Comparison of ENCODE assay signal across 8 cellular contexts in the genomic region with DNA sequence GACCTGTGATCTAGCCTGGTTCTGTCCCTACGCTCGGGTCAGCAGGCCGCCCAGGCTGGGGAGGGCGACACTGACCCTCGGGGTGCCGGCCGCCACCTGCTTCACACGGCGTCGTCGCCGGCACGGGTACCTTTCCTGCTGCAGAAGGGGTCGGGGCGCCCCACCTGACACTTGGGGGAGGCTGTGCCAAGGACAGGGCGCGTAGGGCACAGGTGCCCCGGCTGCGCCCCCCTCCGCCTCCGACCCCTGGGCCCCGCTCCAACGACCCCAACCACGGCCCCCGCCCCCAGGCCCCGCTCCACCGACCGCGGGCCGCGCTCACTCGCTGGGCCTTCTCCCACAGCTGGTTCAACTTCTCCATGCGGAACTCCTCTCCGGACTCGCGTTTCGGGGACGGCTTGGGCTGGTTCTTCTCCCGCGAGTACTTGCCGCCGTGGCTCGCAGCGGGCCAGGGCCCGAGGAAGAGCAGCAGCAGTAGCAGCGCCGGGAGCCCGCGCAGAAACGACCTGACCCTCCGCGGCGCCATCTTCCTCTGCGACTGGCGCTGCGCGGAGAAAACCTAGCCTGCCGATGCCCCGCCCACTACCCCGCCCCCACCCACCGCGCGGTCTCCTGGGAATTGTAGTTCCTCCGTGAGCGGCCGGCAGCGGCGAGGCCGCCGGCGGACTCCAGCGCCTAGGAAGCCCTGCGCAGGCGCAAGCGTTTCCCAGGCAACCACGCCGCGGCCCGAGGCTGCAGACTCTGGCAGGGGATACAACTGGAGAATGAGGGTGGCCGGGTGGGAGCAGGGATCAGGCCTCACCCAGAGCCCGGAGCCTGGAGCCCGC. TPM values are rescaled to one million over a fixed set of nuclear protein-coding genes. Genes with fewer than 3 reads are reported as not detected.
A peak's percentile ranks its signal among the peaks of the same experiment; 100 is the strongest.
DNase-seq lines count a peak whose midpoint lies in the region; ATAC-seq and TF ChIP-seq lines count a peak whose summit lies in the region.

A gene with protein sequence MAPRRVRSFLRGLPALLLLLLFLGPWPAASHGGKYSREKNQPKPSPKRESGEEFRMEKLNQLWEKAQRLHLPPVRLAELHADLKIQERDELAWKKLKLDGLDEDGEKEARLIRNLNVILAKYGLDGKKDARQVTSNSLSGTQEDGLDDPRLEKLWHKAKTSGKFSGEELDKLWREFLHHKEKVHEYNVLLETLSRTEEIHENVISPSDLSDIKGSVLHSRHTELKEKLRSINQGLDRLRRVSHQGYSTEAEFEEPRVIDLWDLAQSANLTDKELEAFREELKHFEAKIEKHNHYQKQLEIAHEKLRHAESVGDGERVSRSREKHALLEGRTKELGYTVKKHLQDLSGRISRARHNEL (minus strand): TSS at position 536 of the 827 bp plus-strand sequence. CDS start 10 bp downstream, at position 526.

- ATAC-seq in HG03196 (IDR thresholded peaks at IDR 0.05; ENCODE audit: unreplicated experiment): peak; percentile 78

- H3K36me3 ChIP-seq in kidney epithelial cell (ENCODE audit: control insufficient read depth, insufficient read depth, low read length): peaks cover 1% of the 10 kb centered on the region

- in situ Hi-C loops in GM18951 (cut with MboI; ENCODE audit: low sequenced_read_pairs, unreplicated experiment): no loop called here

- DNase-seq in AG08395 (ENCODE audit: low spot score) (peak; percentile 100), NCI-H446 treated with DMSO at 0.1 percent for 48 hours (lab: John Stamatoyannopoulos, UW) (peak; percentile 61), cerebellar nuclear complex (lab: John Stamatoyannopoulos, UW) (peak; percentile 70 to 82), kidney epithelial cell (ENCODE audit: low read depth) (peak; percentile 55)
- peak; percentile 78 for DNase-seq in activated CD4-positive, alpha-beta T cell treated with anti-CD3 and anti-CD28 coated beads for 1 hour
- peak; percentile 72 to 82 for DNase-seq in stimulated activated CD4-positive, alpha-beta T cell treated with anti-CD3 and anti-CD28 coated beads, Interleukin-15, amount 100 ng/mL, for 48 hours (ENCODE audit: low read depth in 2 of 2)

- no peaks in the 10 kb centered on the region for H3K27me3 ChIP-seq in kidney epithelial cell (ENCODE audit: control insufficient read depth, insufficient read depth, low read length)

- TF ChIP-seq POLR2A in GM18951 (IDR thresholded peaks at IDR 0.05; ENCODE audit: extremely low read depth, insufficient read depth, insufficient read length): peak; percentile 96

- H3K4me3 ChIP-seq in kidney epithelial cell (ENCODE audit: low read depth, low read length): peak within 1 kb of the TSS; percentile 78

- TF ChIP-seq CTCF in kidney epithelial cell (IDR thresholded peaks at IDR 0.05; ENCODE audit: insufficient read depth, low read length, poor library complexity, severe bottlenecking): no peak

RNA-seq across cellular contexts. Expression of the gene that starts here (rescaled TPM):
- 117 and 147 TPM in 2 replicates for total RNA-seq in kidney epithelial cell

Comparison
In these comparisons a context has a peak if more than half of its experiments do, and no peak if none do; other contexts are left out.
1. Peak in every context shown above with its lines: DNase-seq, ATAC-seq and H3K4me3 ChIP-seq.